ENCODE assay signal across 8 cellular contexts in the genomic region with DNA sequence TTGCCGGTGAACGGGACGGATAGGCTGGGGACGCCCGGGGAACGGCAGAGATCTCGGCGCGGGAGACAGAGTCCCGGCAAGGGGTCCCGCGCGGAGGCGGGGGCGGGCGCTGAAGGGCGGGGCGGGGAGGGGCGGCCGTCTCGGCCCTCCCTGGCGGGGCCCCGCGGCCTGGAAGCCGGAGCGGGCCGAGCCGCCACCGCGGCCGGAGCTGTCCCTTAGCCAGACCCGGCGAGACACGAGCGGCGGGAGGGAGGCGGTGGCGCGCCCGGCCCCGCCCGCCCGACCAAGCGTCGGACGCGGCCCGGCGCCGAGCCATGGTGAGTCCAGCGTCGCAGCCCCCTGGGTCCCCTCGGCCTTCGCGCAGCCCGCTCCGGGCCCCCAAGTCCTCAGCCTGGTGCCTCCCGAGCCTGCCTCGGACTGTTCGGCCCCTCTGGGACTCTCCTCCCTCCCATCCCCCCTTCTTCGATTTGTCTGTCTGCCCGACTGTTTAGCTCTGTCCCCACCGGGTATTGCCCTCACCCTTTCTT. TPM values are rescaled to one million over a fixed set of nuclear protein-coding genes. Genes with fewer than 3 reads are reported as not detected.
DNase-seq lines count a peak whose midpoint lies in the region; ATAC-seq, FAIRE-seq and TF ChIP-seq lines count a peak whose summit lies in the region.

A gene (plus strand): TSS at position 222 of the 527 bp plus-strand sequence. CDS start 93 bp downstream, at position 315.

- no peak for TF ChIP-seq POLR2A in IMR-90 (IDR thresholded peaks at IDR 0.05; ENCODE audit: low read depth, low read length)

- peak within 1 kb of the TSS; percentile 90 for H3K23ac ChIP-seq in IMR-90 (ENCODE audit: low read depth, low read length)

- intact Hi-C loops in IMR-90 (cut with micrococcal nuclease): no loop called here

- peak within 1 kb of the TSS; percentile 88 for H3K4me2 ChIP-seq in IMR-90 (ENCODE audit: low read depth, low read length)

- dilution Hi-C loops in IMR-90 (cut with HindIII; ENCODE audit: low sequenced_read_pairs, unreplicated experiment): no loop called here

- H3K36me3 Mint-ChIP-seq in activated CD4-positive, alpha-beta memory T cell treated with anti-CD3 and anti-CD28 coated beads, Interleukin-2, amount 10 ng/mL, durations not matched to agents 7 days and 5 days (ENCODE audit: low read depth): peaks cover 2% of the 10 kb centered on the region

- H3K36me3 ChIP-seq in IMR-90 (ENCODE audit: control insufficient read depth, insufficient read depth, low read length): peaks cover 21% of the 10 kb centered on the region
- H3K36me3 ChIP-seq in muscle layer of duodenum (ENCODE audit: control insufficient read depth in 1 of 2, insufficient read depth in 2 of 2, low read length in 2 of 2): peaks cover 11 to 20% of the 10 kb centered on the region in 2 donors

- H3K4me1 ChIP-seq in IMR-90 (ENCODE audit: control insufficient read depth, insufficient read depth, low read length): peaks cover 22% of the 10 kb centered on the region
- H3K4me1 ChIP-seq in muscle layer of duodenum (ENCODE audit: control insufficient read depth in 1 of 2, insufficient read depth in 2 of 2, low read length in 2 of 2): peaks cover 0 to 32% of the 10 kb centered on the region in 2 donors

- H2BK5ac ChIP-seq in IMR-90 (ENCODE audit: low read depth, low read length, poor library complexity, severe bottlenecking): peak within 1 kb of the TSS; percentile 97

- peak within 1 kb of the TSS; percentile 66 for H4K5ac ChIP-seq in IMR-90 (ENCODE audit: low read depth, low read length)

- peak within 1 kb of the TSS; percentile 74 for H3K56ac ChIP-seq in IMR-90 (ENCODE audit: extremely low read depth, insufficient read depth, low read length)

- peaks cover 10% of the 10 kb centered on the region for H4K20me1 ChIP-seq in IMR-90 (ENCODE audit: insufficient read depth, low read length)

- H3K4ac ChIP-seq in IMR-90 (ENCODE audit: low read depth, low read length): peak within 1 kb of the TSS; percentile 90

- TF ChIP-seq CTCF in IMR-90 (conservative IDR thresholded peaks at IDR 0.05; ENCODE audit: low read depth, low read length) (no peak), fibroblast of the aortic adventitia (IDR thresholded peaks at IDR 0.05; ENCODE audit: insufficient read depth, low read length) (no peak)

- peak within 1 kb of the TSS; percentile 72 for H2BK120ac ChIP-seq in IMR-90 (ENCODE audit: low read depth, low read length)

- peak within 1 kb of the TSS; percentile 72 for H4K91ac ChIP-seq in IMR-90 (ENCODE audit: insufficient read depth, low read depth, low read length)

- peaks cover 77% of the 10 kb centered on the region for H3K27me3 Mint-ChIP-seq in activated CD4-positive, alpha-beta memory T cell treated with anti-CD3 and anti-CD28 coated beads, Interleukin-2, amount 10 ng/mL, durations not matched to agents 7 days and 5 days

- no peaks in the 10 kb centered on the region for H3K27me3 ChIP-seq in IMR-90 (ENCODE audit: control insufficient read depth, insufficient read depth, low read length)
- no peaks in the 10 kb centered on the region for H3K27me3 ChIP-seq in muscle layer of duodenum (ENCODE audit: low read depth, low read length)

- 0 out of 3 replicates have a peak within 1 kb of the TSS, but pooled peaks have one; percentile 3 for H2BK15ac ChIP-seq in IMR-90 (ENCODE audit: low read depth, low read length)

- H3K27ac ChIP-seq in IMR-90 (ENCODE audit: insufficient read depth, low read length) (peak within 1 kb of the TSS; percentile 96), muscle layer of duodenum (ENCODE audit: low read length) (peak within 1 kb of the TSS; percentile 78)

- peaks cover 10 to 47% of the 10 kb centered on the region in 2 experiments for H3K79me1 ChIP-seq in IMR-90 (ENCODE audit: low read depth in 1 of 2, low read length in 2 of 2)

- WGBS in IMR-90 (ENCODE audit: extremely low coverage in 2 of 2, insufficient read length in 1 of 2), 2 experiments: 0% methylated on average over 37 of the region's 63 CpGs; no CpG with 5 or more reads in 1 of the 2 experiments

- H3K4me3 Mint-ChIP-seq in activated CD4-positive, alpha-beta memory T cell treated with anti-CD3 and anti-CD28 coated beads, Interleukin-2, amount 10 ng/mL, durations not matched to agents 7 days and 5 days: peak within 1 kb of the TSS; percentile 65

- H3K14ac ChIP-seq in IMR-90 (replicated peaks; ENCODE audit: low read depth, low read length): peak within 1 kb of the TSS; percentile 83

- in situ Hi-C loops in IMR-90 (cut with MboI; ENCODE audit: low sequenced_read_pairs): no loop called here

- no peak for FAIRE-seq in urothelium cell line (lab: Jason Lieb, UNC)

- POLR2A ChIA-PET in IMR-90 (lab: Charles Lee; ENCODE audit: unreplicated experiment): interaction anchor here (0.6 to 1.0 kb wide), 3 partner anchors 17 to 61 kb away, joined by 3 to 5 read pairs (median 4); no protein-coding TSS in a partner anchor
- POLR2A ChIA-PET in activated CD4-positive, alpha-beta memory T cell treated with anti-CD3 and anti-CD28 coated beads, Interleukin-2, amount 10 ng/mL, durations not matched to agents 7 days and 5 days (lab: Charles Lee): interaction anchor here (0.8 to 3.0 kb wide), 6 partner anchors 14 to 77 kb away, joined by 3 to 19 read pairs (median 4); no protein-coding TSS in a partner anchor

- peak within 1 kb of the TSS; percentile 34 for H3K18ac ChIP-seq in IMR-90 (ENCODE audit: low read depth, low read length)

- peak within 1 kb of the TSS; percentile 99 for H2AFZ ChIP-seq in IMR-90 (replicated peaks; ENCODE audit: low read length, poor library complexity)

- peak; percentile 47 for ATAC-seq in IMR-90 (ENCODE audit: low read depth)
- ATAC-seq in HG02938 (IDR thresholded peaks at IDR 0.05; ENCODE audit: unreplicated experiment): no peak

- peak within 1 kb of the TSS; percentile 18; the same call in 1 of the 2 replicates for H2BK20ac ChIP-seq in IMR-90 (ENCODE audit: low read depth, low read length)

- H3K9me3 Mint-ChIP-seq in activated CD4-positive, alpha-beta memory T cell treated with anti-CD3 and anti-CD28 coated beads, Interleukin-2, amount 10 ng/mL, durations not matched to agents 7 days and 5 days: no peaks in the 10 kb centered on the region

- H4K8ac ChIP-seq in IMR-90 (ENCODE audit: low read depth in 2 of 2, low read length in 2 of 2): peak within 1 kb of the TSS; percentile 49 to 82

- H3K9ac ChIP-seq in IMR-90 (ENCODE audit: low read depth, low read length): peak within 1 kb of the TSS; percentile 91

- no peaks in the 10 kb centered on the region for H3K9me3 ChIP-seq in IMR-90 (ENCODE audit: control insufficient read depth, insufficient read depth, low read length)
- no peaks in the 10 kb centered on the region for H3K9me3 ChIP-seq in muscle layer of duodenum (ENCODE audit: control insufficient read depth in 1 of 2, low read length in 2 of 2)

- H2AK5ac ChIP-seq in IMR-90 (ENCODE audit: low read depth, low read length): peak within 1 kb of the TSS; percentile 93

- DNase-seq in Daoy (ENCODE audit: low read depth): peak; percentile 78
- peak; percentile 33 for DNase-seq in IMR-90
- DNase-seq in activated CD4-positive, alpha-beta memory T cell treated with anti-CD3 and anti-CD28 coated beads, Interleukin-2, amount 10 ng/mL, durations not matched to agents 7 days and 5 days: no peak
- DNase-seq in fibroblast of the aortic adventitia (ENCODE audit: low read depth): peak; percentile 40
- peak; percentile 80 for DNase-seq in urothelium cell line (ENCODE audit: low spot score)
- DNase-seq in NCI-H187 (lab: John Stamatoyannopoulos, UW): no peak

- H3K4me3 ChIP-seq in IMR-90 (ENCODE audit: insufficient read depth, low read depth, low read length): peak within 1 kb of the TSS; percentile 68
- H3K4me3 ChIP-seq in fibroblast of the aortic adventitia (ENCODE audit: low read depth, low read length): peak within 1 kb of the TSS; percentile 81
- H3K4me3 ChIP-seq in muscle layer of duodenum (ENCODE audit: low read depth in 1 of 2, low read length in 2 of 2): peak within 1 kb of the TSS; percentile 88 to 93

- CTCF ChIA-PET in IMR-90 (lab: Yijun Ruan, JAX): interaction anchor here (0.8 to 2.8 kb wide), 3 partner anchors 19 to 56 kb away, joined by 3 to 18 read pairs (median 7); no protein-coding TSS in a partner anchor
- CTCF ChIA-PET in activated CD4-positive, alpha-beta memory T cell treated with anti-CD3 and anti-CD28 coated beads, Interleukin-2, amount 10 ng/mL, durations not matched to agents 7 days and 5 days (lab: Charles Lee): interaction anchor here (1.9 to 3.7 kb wide), 5 partner anchors 17 to 55 kb away, joined by 4 to 20 read pairs (median 14); no protein-coding TSS in a partner anchor

- peak within 1 kb of the TSS; percentile 96 for H2AK9ac ChIP-seq in IMR-90 (replicated peaks; ENCODE audit: low read depth, low read length, poor library complexity)

- H3K4me1 Mint-ChIP-seq in activated CD4-positive, alpha-beta memory T cell treated with anti-CD3 and anti-CD28 coated beads, Interleukin-2, amount 10 ng/mL, durations not matched to agents 7 days and 5 days: peaks cover 39% of the 10 kb centered on the region

- no peak for TF ChIP-seq RAD21 in IMR-90 (IDR thresholded peaks at IDR 0.05; ENCODE audit: low read length)

- peaks cover 10% of the 10 kb centered on the region for H3K9me1 ChIP-seq in IMR-90 (ENCODE audit: insufficient read depth, low read length)

- no TSS peak for BruUV-seq in IMR-90 (replicated peaks; lab: Mats Ljungman, UMichigan)

- H3K27ac Mint-ChIP-seq in activated CD4-positive, alpha-beta memory T cell treated with anti-CD3 and anti-CD28 coated beads, Interleukin-2, amount 10 ng/mL, durations not matched to agents 7 days and 5 days: peak within 1 kb of the TSS; percentile 6

TF ChIP-seq in IMR-90, 13 proteins besides CTCF, POLR2A, EP300 and RAD21:
- TF ChIP-seq MXI1 (IDR thresholded peaks at IDR 0.05; ENCODE audit: borderline replicate concordance, low read depth, low read length) (peak; percentile 36; the same call in 1 of the 2 replicates), NFE2L2 (IDR thresholded peaks at IDR 0.05; ENCODE audit: low read depth, low read length) (no peak)

RNA-seq across cellular contexts. Expression of the gene that starts here (rescaled TPM):
- total RNA-seq in Daoy (2014; rRNA removed; shearing (Covaris generic)): 59.9 and 86.1 TPM in 2 replicates
- total RNA-seq in IMR-90 (2012; rRNA removed) (16.1 and 18.1 TPM in 2 replicates), fibroblast of the aortic adventitia (ENCODE audit: low replicate concordance) (47.4 and 71.9 TPM in 2 replicates)
- polyA plus RNA-seq in IMR-90 (2012; rRNA removed): 58.4 and 62.8 TPM in 2 replicates
- 39.2 and 43.6 TPM in 2 replicates for polyA plus RNA-seq in IMR-90 (2012; cell fraction: cytosol; rRNA removed)
- 101 and 167 TPM in 2 replicates for polyA plus RNA-seq in IMR-90 (2012; cell fraction: nucleus; rRNA removed; ENCODE audit: low replicate concordance)
- total RNA-seq in activated CD4-positive, alpha-beta memory T cell treated with anti-CD3 and anti-CD28 coated beads, Interleukin-2, amount 10 ng/mL, durations not matched to agents 7 days and 5 days: under 1 TPM; 0.18 to 0.28 TPM

Comparison
In these comparisons a context has a peak if more than half of its experiments do, and no peak if none do; other contexts are left out.
1. RNA of the gene that starts here (total RNA-seq): 59.9 to 86.1 TPM in Daoy, 47.4 to 71.9 TPM in fibroblast of the aortic adventitia and 16.1 to 18.1 TPM in IMR-90; 0.18 to 0.28 TPM in activated CD4-positive, alpha-beta memory T cell treated with anti-CD3 and anti-CD28 coated beads, Interleukin-2, amount 10 ng/mL, durations not matched to agents 7 days and 5 days; every median in the first group is over 10 times any median in the second.
2. DNase-seq: peak in Daoy (single experiment), IMR-90 (single experiment), fibroblast of the aortic adventitia (single experiment) and urothelium cell line (single experiment); none in activated CD4-positive, alpha-beta memory T cell treated with anti-CD3 and anti-CD28 coated beads, Interleukin-2, amount 10 ng/mL, durations not matched to agents 7 days and 5 days (single experiment) and NCI-H187 (0 of 2).
3. Peak in every context shown above with its lines, with median percentiles within 50 percentile points of each other: H3K4me3 ChIP-seq.